ENCODE assay signal across 37 cellular contexts in the genomic region with DNA sequence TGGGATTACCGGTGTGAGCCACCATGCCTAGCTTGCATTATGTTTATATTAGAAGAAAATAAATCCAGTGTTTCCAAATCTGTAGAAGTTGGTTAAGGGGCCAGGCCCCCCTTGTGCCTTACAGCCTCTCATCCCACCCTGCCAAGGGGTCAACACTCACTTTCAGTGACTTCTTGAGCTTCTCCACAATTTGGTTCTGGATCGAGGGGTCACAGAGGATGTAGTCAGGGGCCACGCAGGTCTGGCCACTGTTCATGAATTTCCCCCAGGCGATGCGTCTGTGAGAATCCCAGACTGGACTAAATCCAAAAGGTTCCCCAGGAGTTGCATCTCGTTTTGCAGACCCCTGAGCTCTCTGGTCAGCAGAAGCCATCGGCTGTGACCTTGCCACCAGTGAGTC. TPM values are rescaled to one million over a fixed set of nuclear protein-coding genes. Genes with fewer than 3 reads are reported as not detected.
"Had no signal": no experiment of that assay in that cellular context is flagged by ENCODE, and none has a peak within 500 bp of the region (broad histone marks: within the 10 kb centered on the region; RNA-seq: fewer than 3 reads in every experiment).

No MANE protein-coding gene starts in this region.

- H3K9me3 ChIP-seq: MG63 had no signal

- H3K4me2 ChIP-seq: KMS-11 had no signal

- H3K4me3 ChIP-seq: MG63 had no signal

- DNase-seq: Karpas-422, Kasumi-1, MG63, MM.1S, MV-4-11, NCI-H1048, NCI-H1092, NCI-H1092 treated with DMSO at 0.1 percent for 48 hours, NCI-H1105, NCI-H1105 treated with DMSO at 0.1 percent for 48 hours, NCI-H1417, NCI-H1417 treated with DMSO at 0.1 percent for 48 hours, NCI-H1436, NCI-H1436 treated with DMSO at 0.1 percent for 48 hours, NCI-H146, NCI-H1694, NCI-H1694 treated with DMSO at 0.1 percent for 48 hours, NCI-H187, NCI-H187 treated with DMSO at 0.1 percent for 48 hours, NCI-H1930, NCI-H2029, NCI-H2029 treated with DMSO at 0.1 percent for 48 hours, NCI-H2081, NCI-H2081 treated with DMSO at 0.1 percent for 48 hours, NCI-H2107, NCI-H2171, NCI-H2171 treated with DMSO at 0.1 percent for 48 hours, NCI-H2227 treated with DMSO at 0.1 percent for 48 hours, NCI-H226, NCI-H345, NCI-H446, NCI-H446 treated with DMSO at 0.1 percent for 48 hours, NCI-H510A had no signal

- H3K27ac ChIP-seq: KMS-11 had no signal

- H3K27me3 ChIP-seq: MG63 had no signal

- H3K36me3 ChIP-seq: MG63 had no signal

RNA-seq across cellular contexts. Expression of gene ALDH3A1, which starts 7.2 kb away (rescaled TPM):
- total RNA-seq: LHCN-M2, M059J had no signal

RNA-seq across cellular contexts. Expression of gene SLC47A2, which starts 24.5 kb away (rescaled TPM):
- total RNA-seq: LHCN-M2, M059J, NCI-H460 had no signal
